Comparison of ENCODE assay signal across 15 cellular contexts in the genomic region with DNA sequence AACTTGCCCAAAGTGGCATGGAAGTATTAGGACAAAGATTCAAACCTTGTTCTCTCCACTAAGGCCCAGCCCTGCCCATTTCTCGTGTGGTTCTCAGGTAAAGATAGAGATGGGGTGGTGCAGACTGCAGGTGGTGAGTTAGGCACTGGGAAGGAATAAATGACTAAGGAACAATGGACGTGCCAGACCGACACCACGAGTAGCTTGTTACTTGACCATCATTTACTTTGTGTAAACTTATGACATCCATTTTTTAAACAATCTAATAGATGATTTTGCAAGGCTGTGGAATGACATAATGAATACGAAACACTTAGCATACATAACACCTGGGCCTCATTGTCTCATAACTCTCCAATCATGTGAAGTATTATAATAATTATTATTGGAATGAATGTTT.
DNase-seq lines count a peak whose midpoint lies in the region.
"Had no signal": no experiment of that assay in that cellular context is flagged by ENCODE, and none has a peak within 500 bp of the region (broad histone marks: within the 10 kb centered on the region; RNA-seq: fewer than 3 reads in every experiment).

No MANE protein-coding gene starts in this region.

- peak; percentile 64 for DNase-seq in NCI-H69 (lab: John Stamatoyannopoulos, UW)
- DNase-seq in substantia nigra (lab: John Stamatoyannopoulos, UW) = no peak
- DNase-seq in SW 1271 (lab: John Stamatoyannopoulos, UW) = no peak
- no peak for DNase-seq in ACHN
- DNase-seq in NCI-H146 (lab: John Stamatoyannopoulos, UW) = no peak
- DNase-seq: BE2C; CD8-positive, alpha-beta T cell; COR-L47; DMS153; DMS79 treated with DMSO at 0.1 percent for 48 hours; EL had no signal

- H3K4me3 Mint-ChIP-seq in dendritic cell treated with granulocyte-macrophage colony-stimulating factor and Interleukin-4, amounts not matched to agents 40 ng/mL and 50 ng/mL, for 4 days = no peak overlapping the region
- H3K4me3 Mint-ChIP-seq: CD8-positive, alpha-beta T cell had no signal

- no peaks in the 10 kb centered on the region for H3K27me3 ChIP-seq in muscle layer of colon (ENCODE audit: control insufficient read depth in 1 of 2, insufficient read depth in 2 of 2, low read length in 2 of 2)
- H3K27me3 ChIP-seq: BE2C had no signal

- in situ Hi-C loops in ACHN (cut with HindIII; ENCODE audit: low pct_ligation_motif_present, low pct_unique_long_range_greater_than_20kb, low sequenced_read_pairs) = no loop called here

- no peaks in the 10 kb centered on the region for H3K9me3 Mint-ChIP-seq in dendritic cell treated with granulocyte-macrophage colony-stimulating factor and Interleukin-4, amounts not matched to agents 40 ng/mL and 50 ng/mL, for 4 days
- H3K9me3 Mint-ChIP-seq: CD8-positive, alpha-beta T cell had no signal

- H3K27ac ChIP-seq in muscle layer of colon (ENCODE audit: low read depth, low read length) = peak overlapping the region; percentile 74
- H3K27ac ChIP-seq in substantia nigra (ENCODE audit: low read depth, low read length, poor library complexity, severe bottlenecking) = peak overlapping the region; percentile 47

- no peaks in the 10 kb centered on the region for H3K36me3 Mint-ChIP-seq in dendritic cell treated with granulocyte-macrophage colony-stimulating factor and Interleukin-4, amounts not matched to agents 40 ng/mL and 50 ng/mL, for 4 days (ENCODE audit: low read depth)
- H3K36me3 Mint-ChIP-seq: CD14-positive monocyte; CD8-positive, alpha-beta T cell had no signal

- intact Hi-C loops in dendritic cell treated with granulocyte-macrophage colony-stimulating factor and Interleukin-4, amounts not matched to agents 40 ng/mL and 50 ng/mL, for 4 days (cut with micrococcal nuclease) = loop anchor here (5.0 kb wide), 1 partner anchor 37 kb away; no protein-coding TSS in a partner anchor

- peaks cover 46% of the 10 kb centered on the region for H3K4me1 ChIP-seq in muscle layer of colon (ENCODE audit: insufficient read depth, low read length)

- H3K27me3 Mint-ChIP-seq in dendritic cell treated with granulocyte-macrophage colony-stimulating factor and Interleukin-4, amounts not matched to agents 40 ng/mL and 50 ng/mL, for 4 days = peaks cover 40% of the 10 kb centered on the region

- H3K9me3 ChIP-seq in muscle layer of colon (ENCODE audit: low read length) = no peaks in the 10 kb centered on the region
- H3K9me3 ChIP-seq: BE2C, HAP-1 had no signal

- H3K36me3 ChIP-seq in muscle layer of colon (ENCODE audit: insufficient read depth, low read length) = no peaks in the 10 kb centered on the region
- H3K36me3 ChIP-seq: BE2C, HAP-1 had no signal

- H3K4me1 Mint-ChIP-seq in dendritic cell treated with granulocyte-macrophage colony-stimulating factor and Interleukin-4, amounts not matched to agents 40 ng/mL and 50 ng/mL, for 4 days (ENCODE audit: low read depth) = peaks cover 27% of the 10 kb centered on the region

- H3K27ac Mint-ChIP-seq in dendritic cell treated with granulocyte-macrophage colony-stimulating factor and Interleukin-4, amounts not matched to agents 40 ng/mL and 50 ng/mL, for 4 days = peak overlapping the region; percentile 75
- H3K27ac Mint-ChIP-seq: CD8-positive, alpha-beta T cell had no signal

- H3K9ac ChIP-seq in muscle layer of colon (ENCODE audit: low read length) = no peak overlapping the region

- peak overlapping the region in 1 of 2 donors; percentile 52 for H3K4me3 ChIP-seq in muscle layer of colon (ENCODE audit: low read depth in 1 of 2, low read length in 2 of 2)
- H3K4me3 ChIP-seq: HAP-1 had no signal
